28 cellular contexts compared by ENCODE assay signal in genomic region chr17:38681096-38681495, GRCh38.
"Had no signal": no experiment of that assay in that cellular context is flagged by ENCODE, and none has a peak within 500 bp of the region (broad histone marks: within the 10 kb centered on the region; RNA-seq: fewer than 3 reads in every experiment).

No MANE protein-coding gene starts in this region.

- H3K27ac Mint-ChIP-seq: immature natural killer cell; mesothelial cell of epicardium; naive B cell; natural killer cell; nephron progenitor cell; progenitor cell of endocrine pancreas; stimulated activated naive B cell treated with anti-CD40 and anti-IgM and Interleukin-4, amounts not matched to agents 10 μg/mL and 1 μg/mL and 100 μg/mL, for 72 hours had no signal

- H3K27ac ChIP-seq: left lung, lower lobe of right lung, ovary, right atrium auricular region, right lobe of liver, stomach, suprapubic skin, thoracic aorta, tibial artery, upper lobe of right lung had no signal

- H3K4me3 ChIP-seq: left lung, lower lobe of right lung, ovary, right atrium auricular region, right lobe of liver, smooth muscle cell, stomach, suprapubic skin, thoracic aorta, tibial artery, upper lobe of right lung had no signal

- H3K27me3 ChIP-seq: ovary, right atrium auricular region, right lobe of liver, suprapubic skin, upper lobe of right lung had no signal

- H3K9me3 ChIP-seq: left lung, lower lobe of right lung, ovary, right atrium auricular region, right lobe of liver, stomach, suprapubic skin, thoracic aorta, tibial artery, upper lobe of right lung had no signal

- ATAC-seq: left colon; left lung; lower lobe of right lung; natural killer cell; right lobe of liver; stimulated activated naive B cell treated with anti-CD40 and anti-IgM and Interleukin-4, amounts not matched to agents 10 μg/mL and 1 μg/mL and 100 μg/mL, for 72 hours; stimulated activated naive CD8-positive, alpha-beta T cell treated with anti-CD3 and anti-CD28 coated beads, Interleukin-15, Interleukin-2, amounts not matched to agents 100 U/mL and 50 U/mL, for 24 hours; upper lobe of right lung had no signal

- H3K4me3 Mint-ChIP-seq: immature natural killer cell; mesothelial cell of epicardium; naive B cell; natural killer cell; nephron progenitor cell; stimulated activated naive B cell treated with anti-CD40 and anti-IgM and Interleukin-4, amounts not matched to agents 10 μg/mL and 1 μg/mL and 100 μg/mL, for 72 hours had no signal

- H3K9me3 Mint-ChIP-seq: immature natural killer cell; mesothelial cell of epicardium; naive B cell; natural killer cell; nephron progenitor cell; stimulated activated naive B cell treated with anti-CD40 and anti-IgM and Interleukin-4, amounts not matched to agents 10 μg/mL and 1 μg/mL and 100 μg/mL, for 72 hours had no signal

- DNase-seq: hippocampal formation; immature natural killer cell; kidney; left colon; left lung; lower lobe of right lung; mammary epithelial cell; mesenchymal stem cell; naive B cell; natural killer cell; nephron progenitor cell; ovary; right lobe of liver; stimulated activated CD4-positive, alpha-beta T cell treated with anti-CD3 and anti-CD28 coated beads, Interleukin-1b, Interleukin-23, amount 100 ng/mL, for 48 hours; stimulated activated CD4-positive, alpha-beta T cell treated with anti-CD3 and anti-CD28 coated beads, Interleukin-2, amount 100 ng/mL, for 48 hours; stimulated activated CD4-positive, alpha-beta T cell treated with anti-CD3 and anti-CD28 coated beads, Interleukin-4, amount 100 ng/mL, for 4 hours; stimulated activated naive B cell treated with anti-CD40 and anti-IgM and Interleukin-4, amounts not matched to agents 10 μg/mL and 1 μg/mL and 100 μg/mL, for 72 hours; stimulated activated naive CD8-positive, alpha-beta T cell treated with anti-CD3 and anti-CD28 coated beads, Interleukin-15, Interleukin-2, amounts not matched to agents 100 U/mL and 50 U/mL, for 24 hours; stomach; tibial artery; trophoblast cell; upper lobe of right lung had no signal

- H3K36me3 ChIP-seq: left lung, lower lobe of right lung, ovary, right atrium auricular region, right lobe of liver, stomach, suprapubic skin, thoracic aorta, tibial artery, upper lobe of right lung had no signal

- H3K36me3 Mint-ChIP-seq: immature natural killer cell; mesothelial cell of epicardium; naive B cell; natural killer cell; stimulated activated naive B cell treated with anti-CD40 and anti-IgM and Interleukin-4, amounts not matched to agents 10 μg/mL and 1 μg/mL and 100 μg/mL, for 72 hours had no signal

- H3K4me2 ChIP-seq: smooth muscle cell had no signal

- H3K4me1 Mint-ChIP-seq: mesothelial cell of epicardium had no signal
